In the genomic region with DNA sequence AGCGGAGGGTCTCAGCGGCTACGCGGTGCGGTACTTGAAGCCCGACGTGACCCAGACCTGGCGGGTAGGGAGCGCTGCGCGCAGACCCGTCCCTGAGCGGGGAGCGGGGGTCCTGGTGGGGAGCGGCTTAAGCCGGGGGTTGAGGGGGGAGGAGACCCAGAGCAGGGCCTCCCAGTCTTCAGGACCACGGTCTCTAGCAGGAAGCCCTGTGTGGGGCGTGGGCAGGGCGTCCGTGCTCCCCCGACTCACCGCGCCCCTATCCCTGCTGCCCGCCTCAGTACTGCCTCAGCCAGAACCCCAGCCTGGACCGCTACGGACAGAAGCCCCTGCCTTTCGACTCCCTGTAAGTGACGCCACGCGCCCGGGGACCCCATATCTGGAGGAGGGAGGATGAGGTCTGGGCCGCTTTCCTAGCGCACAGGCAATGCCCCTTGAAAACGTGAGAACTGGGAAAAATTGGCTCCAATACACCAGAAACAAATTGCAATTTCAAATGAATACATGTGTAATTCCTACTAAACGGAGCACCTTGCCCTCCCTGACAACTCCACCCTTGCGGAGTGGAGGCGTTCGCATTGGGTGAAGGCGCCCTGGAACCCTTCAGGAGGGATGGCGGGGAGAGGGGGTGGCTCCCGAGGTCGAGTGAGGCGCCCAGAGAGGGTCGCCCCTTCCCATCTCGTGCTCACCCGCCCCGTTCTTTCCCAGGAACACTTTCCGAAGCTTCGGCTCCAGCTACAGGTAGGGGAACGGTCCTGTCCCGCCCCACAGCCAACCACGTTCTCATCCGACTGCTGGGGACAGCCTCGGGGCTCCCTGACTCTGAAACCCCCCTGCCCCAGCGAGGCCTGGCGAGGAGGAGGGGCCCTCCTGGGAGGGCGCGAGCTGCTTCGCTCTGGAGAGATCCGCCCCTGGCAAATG, we compare ENCODE assay signal across 1 cellular context.
TF ChIP-seq lines count a peak whose summit lies in the region.

No MANE protein-coding gene starts in this region.

TF ChIP-seq in HepG2, 621 proteins besides CTCF, POLR2A, EP300 and RAD21:
- TF ChIP-seq ZMYM3 (CRISPR knock-in tag; IDR thresholded peaks at IDR 0.05), result no peak
- TF ChIP-seq ZNF101 (CRISPR knock-in tag; IDR thresholded peaks at IDR 0.05; ENCODE audit: borderline replicate concordance, low read depth), result 0 out of 2 replicates have a peak, but pooled peaks have one; percentile 71
- TF ChIP-seq SAFB2 (CRISPR knock-in tag; IDR thresholded peaks at IDR 0.05; ENCODE audit: borderline replicate concordance, low read depth), result no peak
- TF ChIP-seq RFX1 (IDR thresholded peaks at IDR 0.05), result no peak
- no peak for TF ChIP-seq ZBTB46 (CRISPR knock-in tag; IDR thresholded peaks at IDR 0.05; ENCODE audit: borderline replicate concordance)
- TF ChIP-seq KDM5A (IDR thresholded peaks at IDR 0.05; ENCODE audit: borderline replicate concordance, low read length), result no peak
- TF ChIP-seq FIP1L1 (IDR thresholded peaks at IDR 0.05; ENCODE audit: borderline replicate concordance, insufficient read depth, low read depth, low read length), result no peak
- no peak; the same call in 1 of the 2 replicates for TF ChIP-seq ZNF772 (CRISPR knock-in tag; IDR thresholded peaks at IDR 0.05)
- 0 out of 2 replicates have a peak, but pooled peaks have one; percentile 16 for TF ChIP-seq AHR (CRISPR knock-in tag; IDR thresholded peaks at IDR 0.05)
- TF ChIP-seq, protein P1, sequence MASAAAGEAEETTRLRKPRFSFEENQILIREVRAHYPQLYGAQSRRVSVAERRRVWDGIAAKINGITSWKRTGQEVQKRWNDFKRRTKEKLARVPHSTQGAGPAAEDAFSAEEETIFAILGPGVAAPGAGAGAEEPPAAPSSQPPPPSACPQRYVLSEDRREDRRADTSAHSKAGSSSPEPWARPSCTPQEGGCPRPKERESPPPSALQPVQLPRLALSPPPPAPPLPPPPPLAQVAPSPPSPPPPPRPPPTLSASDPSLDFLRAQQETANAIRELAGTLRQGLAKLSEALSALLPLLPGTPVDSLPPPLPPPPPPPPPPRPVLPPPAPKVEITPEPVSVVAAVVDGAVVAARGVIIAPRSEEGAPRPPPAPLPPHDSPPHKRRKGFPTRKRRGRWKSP (CRISPR knock-in tag; IDR thresholded peaks at IDR 0.05), result 0 out of 2 replicates have a peak, but pooled peaks have one; percentile 10
- no peak for TF ChIP-seq SRSF1 (optimal IDR thresholded peaks at IDR 0.05; ENCODE audit: low read depth, low read length)
- TF ChIP-seq, protein P2, sequence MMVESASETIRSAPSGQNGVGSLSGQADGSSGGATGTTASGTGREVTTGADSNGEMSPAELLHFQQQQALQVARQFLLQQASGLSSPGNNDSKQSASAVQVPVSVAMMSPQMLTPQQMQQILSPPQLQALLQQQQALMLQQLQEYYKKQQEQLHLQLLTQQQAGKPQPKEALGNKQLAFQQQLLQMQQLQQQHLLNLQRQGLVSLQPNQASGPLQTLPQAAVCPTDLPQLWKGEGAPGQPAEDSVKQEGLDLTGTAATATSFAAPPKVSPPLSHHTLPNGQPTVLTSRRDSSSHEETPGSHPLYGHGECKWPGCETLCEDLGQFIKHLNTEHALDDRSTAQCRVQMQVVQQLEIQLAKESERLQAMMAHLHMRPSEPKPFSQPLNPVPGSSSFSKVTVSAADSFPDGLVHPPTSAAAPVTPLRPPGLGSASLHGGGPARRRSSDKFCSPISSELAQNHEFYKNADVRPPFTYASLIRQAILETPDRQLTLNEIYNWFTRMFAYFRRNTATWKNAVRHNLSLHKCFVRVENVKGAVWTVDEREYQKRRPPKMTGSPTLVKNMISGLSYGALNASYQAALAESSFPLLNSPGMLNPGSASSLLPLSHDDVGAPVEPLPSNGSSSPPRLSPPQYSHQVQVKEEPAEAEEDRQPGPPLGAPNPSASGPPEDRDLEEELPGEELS (CRISPR knock-in tag; IDR thresholded peaks at IDR 0.05), result no peak
- no peak for TF ChIP-seq YEATS2 (CRISPR knock-in tag; IDR thresholded peaks at IDR 0.05; ENCODE audit: borderline replicate concordance)
- no peak for TF ChIP-seq CREB1 (IDR thresholded peaks at IDR 0.05)
- TF ChIP-seq CREB1 (CRISPR knock-in tag; IDR thresholded peaks at IDR 0.05), result no peak
- no peak for TF ChIP-seq ZNF274 (CRISPR knock-in tag; IDR thresholded peaks at IDR 0.05)
- no peak for TF ChIP-seq CREB3 (CRISPR knock-in tag; IDR thresholded peaks at IDR 0.05)
- no peak for TF ChIP-seq KDM4B (CRISPR knock-in tag; IDR thresholded peaks at IDR 0.05)
- TF ChIP-seq ZNF143 (CRISPR knock-in tag; IDR thresholded peaks at IDR 0.05), result no peak
- TF ChIP-seq ZNF703 (CRISPR knock-in tag; IDR thresholded peaks at IDR 0.05; ENCODE audit: borderline replicate concordance), result no peak
- TF ChIP-seq EZH2 (conservative IDR thresholded peaks at IDR 0.05; ENCODE audit: low read depth, low read length), result peak; percentile 86
- TF ChIP-seq SALL2 (CRISPR knock-in tag; IDR thresholded peaks at IDR 0.05), result no peak
